7 cellular contexts compared by ENCODE assay signal in the genomic region with DNA sequence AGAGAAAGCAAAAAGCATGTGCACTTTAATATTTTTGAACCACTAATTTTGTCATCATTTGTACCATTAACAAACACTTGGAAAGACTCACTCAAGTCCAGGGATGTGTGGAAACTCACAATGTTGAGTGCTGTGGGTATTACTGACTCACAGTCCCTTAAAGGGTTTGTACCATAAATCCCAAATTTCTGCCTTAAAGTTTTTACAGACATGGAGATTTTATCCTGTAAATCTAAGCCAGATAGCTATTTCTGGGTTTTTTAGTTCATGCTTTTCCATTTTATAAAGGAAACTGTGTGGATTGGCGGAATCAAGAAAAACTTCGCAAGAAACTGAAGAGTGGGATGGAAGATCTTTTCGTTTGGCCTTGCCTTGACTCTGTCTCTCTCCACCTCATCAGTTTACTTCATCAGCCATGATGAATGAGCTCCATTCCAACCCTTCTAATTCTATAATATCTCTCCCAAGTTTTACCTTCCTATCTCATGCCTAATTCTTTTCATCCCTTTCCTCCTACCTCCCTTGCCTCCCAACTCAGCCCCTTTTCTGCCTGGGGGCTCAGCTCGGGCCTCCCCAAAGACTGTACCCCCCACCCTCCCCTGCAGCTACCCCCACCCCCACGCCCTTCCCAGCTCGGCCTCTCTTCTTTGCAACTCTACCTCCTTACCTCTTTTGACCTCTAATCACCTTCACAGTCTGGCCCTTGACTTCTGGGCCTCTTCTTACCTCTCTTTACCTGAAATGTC.
A peak's percentile ranks its signal among the peaks of the same experiment; 100 is the strongest.
DNase-seq lines count a peak whose midpoint lies in the region; ATAC-seq and TF ChIP-seq lines count a peak whose summit lies in the region.

No MANE protein-coding gene starts in this region.

- H4K8ac ChIP-seq in H9 (replicated peaks; ENCODE audit: insufficient read length, low read depth, low read length): no peak overlapping the region

- H3K4me3 Mint-ChIP-seq in H9: peak overlapping the region; percentile 54 to 98

- H3K79me1 ChIP-seq in H9 (ENCODE audit: insufficient read depth, low read depth, low read length, poor library complexity, severe bottlenecking): no peaks in the 10 kb centered on the region

- H3K27ac ChIP-seq in H9 (ENCODE audit: insufficient read length, low read depth, low read length): peak overlapping the region; percentile 2
- H3K27ac ChIP-seq in SU-DHL-6 (ENCODE audit: low read depth, low read length): peak overlapping the region; percentile 66
- peak overlapping the region; percentile 98 for H3K27ac ChIP-seq in rectal smooth muscle tissue (ENCODE audit: low read depth, low read length)

- H3K4me1 Mint-ChIP-seq in H9: peaks cover 38 to 46% of the 10 kb centered on the region in 2 experiments

- no peak overlapping the region for H2BK5ac ChIP-seq in H9 (ENCODE audit: insufficient read length, low read length)

- no peak overlapping the region for H2AK5ac ChIP-seq in H9 (ENCODE audit: insufficient read length, low read length)

- H4K5ac ChIP-seq in H9 (ENCODE audit: insufficient read length, low read depth, low read length): no peak overlapping the region

- H3K4me1 ChIP-seq in H9 (ENCODE audit: insufficient read depth, low read length): peaks cover 10% of the 10 kb centered on the region
- peaks cover 27% of the 10 kb centered on the region for H3K4me1 ChIP-seq in rectal smooth muscle tissue (ENCODE audit: control insufficient read depth, insufficient read depth, low read length)

- no peak overlapping the region for H3T11ph ChIP-seq in H9 (ENCODE audit: low read length)

- H3K27ac Mint-ChIP-seq in H9: peak overlapping the region; percentile 73 to 96 (median 80)

- no peaks in the 10 kb centered on the region for H3K9me2 ChIP-seq in SU-DHL-6 (replicated peaks; ENCODE audit: insufficient read depth, low read length)

- no peak overlapping the region for H3K4ac ChIP-seq in H9 (ENCODE audit: low read depth, low read length)

- no peaks in the 10 kb centered on the region for H3K9me3 ChIP-seq in H9 (ENCODE audit: control insufficient read depth, low read depth, low read length)
- H3K9me3 ChIP-seq in SU-DHL-6 (ENCODE audit: insufficient read depth, low read length): no peaks in the 10 kb centered on the region

- peak overlapping the region; percentile 42; the same call in 1 of the 2 replicates for H3K14ac ChIP-seq in H9 (ENCODE audit: insufficient read depth, low read length)

- no peaks in the 10 kb centered on the region for H3K36me3 Mint-ChIP-seq in H9 (ENCODE audit: insufficient read depth in 1 of 3, low read depth in 3 of 3)

- H3F3A ChIP-seq in SU-DHL-6 (ENCODE audit: insufficient read depth): peaks cover 37% of the 10 kb centered on the region

- no peak overlapping the region for H2BK20ac ChIP-seq in H9 (ENCODE audit: low read depth, low read length, poor library complexity, severe bottlenecking)

- H3K36me3 ChIP-seq in SU-DHL-6 (ENCODE audit: low read length): no peaks in the 10 kb centered on the region
- peaks cover 2% of the 10 kb centered on the region for H3K36me3 ChIP-seq in rectal smooth muscle tissue (ENCODE audit: control insufficient read depth, insufficient read depth, low read length)

- no peak overlapping the region for H2BK12ac ChIP-seq in H9 (ENCODE audit: insufficient read length, low read depth, low read length)

- no peak overlapping the region for H3K56ac ChIP-seq in H9 (ENCODE audit: insufficient read length, low read depth, low read length)

- TF ChIP-seq CTCF in H9 (conservative IDR thresholded peaks at IDR 0.05) (no peak), SU-DHL-6 (IDR thresholded peaks at IDR 0.05; ENCODE audit: insufficient read depth, low read length, poor library complexity, severe bottlenecking) (no peak)

- no peak overlapping the region for H4K91ac ChIP-seq in H9 (ENCODE audit: insufficient read length, low read depth, low read length)

- peak overlapping the region; percentile 86 for H3K18ac ChIP-seq in H9 (ENCODE audit: insufficient read length, low read depth, low read length)

- H4K20me1 ChIP-seq in H9 (ENCODE audit: control insufficient read depth, insufficient read depth, insufficient read length): no peaks in the 10 kb centered on the region
- 0 out of 2 replicates have a peak, but pooled peaks cover 5% of the 10 kb centered on the region for H4K20me1 ChIP-seq in SU-DHL-6 (ENCODE audit: low read depth, low read length)

- DNase-seq in H9 (no peak), fibroblast of peridontal ligament (ENCODE audit: extremely low read depth) (peak; percentile 65), AML-193 (lab: John Stamatoyannopoulos, UW) (no peak), MV-4-11 (lab: John Stamatoyannopoulos, UW) (no peak)

- peaks cover 40% of the 10 kb centered on the region for H3K27me3 Mint-ChIP-seq in H9 (ENCODE audit: low read depth)

- WGBS in H9 (ENCODE audit: extremely low coverage, insufficient read length, low lambda C conversion rate): no CpG with 5 or more reads among the region's 6 CpGs

- H3K79me2 ChIP-seq in H9 (ENCODE audit: insufficient read depth, low read length): peaks cover 2% of the 10 kb centered on the region; the same call in 1 of the 2 replicates
- peaks cover 19% of the 10 kb centered on the region for H3K79me2 ChIP-seq in SU-DHL-6 (ENCODE audit: insufficient read depth, low read length)

- no peak for ATAC-seq in GM21576 (IDR thresholded peaks at IDR 0.05; ENCODE audit: unreplicated experiment)

- peaks cover 40% of the 10 kb centered on the region for H3K23me2 ChIP-seq in H9 (ENCODE audit: insufficient read length, low read depth, low read length, poor library complexity, severe bottlenecking)

- H2BK120ac ChIP-seq in H9 (ENCODE audit: low read depth, low read length, poor library complexity, severe bottlenecking): no peak overlapping the region

- H3K4me2 ChIP-seq in H9 (ENCODE audit: insufficient read depth, insufficient read length, low read length) (peak overlapping the region; percentile 93), SU-DHL-6 (ENCODE audit: low read depth, low read length, poor library complexity, severe bottlenecking) (peak overlapping the region; percentile 87)

- H3K9ac ChIP-seq in H9 (ENCODE audit: extremely low read depth, insufficient read length, low read length): peak overlapping the region; percentile 76
- peak overlapping the region; percentile 79 for H3K9ac ChIP-seq in SU-DHL-6 (ENCODE audit: low read length)
- peak overlapping the region; percentile 66 for H3K9ac ChIP-seq in rectal smooth muscle tissue (ENCODE audit: low read length)

- H3K9me3 Mint-ChIP-seq in H9: no peaks in the 10 kb centered on the region

- H2BK15ac ChIP-seq in H9 (ENCODE audit: low read depth, low read length): no peak overlapping the region

- H2AFZ ChIP-seq in H9 (ENCODE audit: low read length) (no peak overlapping the region), SU-DHL-6 (ENCODE audit: low read depth, low read length, severe bottlenecking) (peak overlapping the region; percentile 64)

- H3K27me3 ChIP-seq in H9 (ENCODE audit: insufficient read depth, low read length): no peaks in the 10 kb centered on the region; the same call in 1 of the 2 replicates
- H3K27me3 ChIP-seq in SU-DHL-6 (ENCODE audit: low read length): no peaks in the 10 kb centered on the region
- H3K27me3 ChIP-seq in rectal smooth muscle tissue (ENCODE audit: control insufficient read depth, insufficient read depth, low read length): no peaks in the 10 kb centered on the region

- H3K4me3 ChIP-seq in SU-DHL-6 (ENCODE audit: insufficient read depth, low read length, poor library complexity, severe bottlenecking) (peak overlapping the region; percentile 93), rectal smooth muscle tissue (ENCODE audit: low read length) (peak overlapping the region; percentile 99)

- H3K23ac ChIP-seq in H9 (ENCODE audit: insufficient read length, low read depth, low read length): no peak overlapping the region

Comparison
In these comparisons a context has a peak if more than half of its experiments do, and no peak if none do; other contexts are left out.
1. H3K27ac ChIP-seq: peak in every context shown above with its lines; median percentile 98 in rectal smooth muscle tissue; 66 in SU-DHL-6; 2 in H9.